ENCODE assay signal across 12 cellular contexts in the genomic region with DNA sequence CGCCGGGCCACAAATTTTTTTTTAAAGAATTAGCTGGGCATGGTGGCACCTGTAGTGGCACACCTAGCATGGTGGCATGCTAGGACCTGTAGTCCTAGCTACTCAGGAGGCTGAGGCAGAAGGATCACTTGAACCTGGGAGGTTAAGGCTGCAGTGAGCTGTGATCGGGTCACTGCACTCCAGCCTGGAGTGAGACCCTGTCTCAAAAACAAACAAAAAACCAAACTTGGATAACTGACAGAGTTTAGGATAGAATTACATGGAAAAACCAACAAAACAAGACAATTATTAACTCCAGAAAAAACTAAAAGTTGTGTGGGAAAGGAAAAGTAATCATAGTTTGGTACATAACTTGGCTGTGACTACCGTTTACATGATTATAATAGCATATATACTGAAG. TPM values are rescaled to one million over a fixed set of nuclear protein-coding genes. Genes with fewer than 3 reads are reported as not detected.
DNase-seq lines count a peak whose midpoint lies in the region; ATAC-seq and TF ChIP-seq lines count a peak whose summit lies in the region.
"Had no signal": no experiment of that assay in that cellular context is flagged by ENCODE, and none has a peak within 500 bp of the region (broad histone marks: within the 10 kb centered on the region; RNA-seq: fewer than 3 reads in every experiment).

No MANE protein-coding gene starts in this region.

- POLR2A ChIA-PET in naive thymus-derived CD4-positive, alpha-beta T cell (lab: Charles Lee): interaction anchor here (0.7 to 5.8 kb wide), 7 partner anchors 8 to 250 kb away, joined by 3 to 97 read pairs (median 18); partner anchors contain the start of genes CLK1, HYCC2 and NDUFB3

- H2AFZ ChIP-seq in smooth muscle cell (ENCODE audit: low read depth): no peak overlapping the region

- WGBS in smooth muscle cell (ENCODE audit: low lambda C conversion rate): 93% methylated on average over 4 of the region's 4 CpGs

- H3K36me3 Mint-ChIP-seq in CD14-positive monocyte: peaks cover 3 to 6% of the 10 kb centered on the region in 2 donors
- H3K36me3 Mint-ChIP-seq in naive thymus-derived CD4-positive, alpha-beta T cell: peaks cover 0 to 17% (median 3%) of the 10 kb centered on the region in 5 donors

- H3K4me3 ChIP-seq in GM12865 (ENCODE audit: low read depth, low read length) (peak overlapping the region; percentile 88), adipocyte (ENCODE audit: low read length) (peak overlapping the region; percentile 91), smooth muscle cell (no peak overlapping the region)
- H3K4me3 ChIP-seq in naive thymus-derived CD4-positive, alpha-beta T cell (ENCODE audit: low read length): no peak overlapping the region
- H3K4me3 ChIP-seq: vagina had no signal

- H3K4me2 ChIP-seq in smooth muscle cell: no peak overlapping the region

- intact Hi-C loops in CD14-positive monocyte (cut with micrococcal nuclease): loop anchor here in 1 of 2 donors (5.0 kb wide), 1 partner anchor 37 kb away; no protein-coding TSS in a partner anchor
- intact Hi-C loops in naive thymus-derived CD4-positive, alpha-beta T cell (cut with micrococcal nuclease): no loop called here

- H3K9me3 Mint-ChIP-seq in CD14-positive monocyte: no peaks in the 10 kb centered on the region
- peaks cover 0 to 2% (median 0%) of the 10 kb centered on the region in 11 donors for H3K9me3 Mint-ChIP-seq in naive thymus-derived CD4-positive, alpha-beta T cell

- H3K4me3 Mint-ChIP-seq in CD14-positive monocyte: peak overlapping the region in 1 of 2 donors; percentile 97
- H3K4me3 Mint-ChIP-seq in naive thymus-derived CD4-positive, alpha-beta T cell: peak overlapping the region; percentile 90 to 100 (median 97)

- TF ChIP-seq CTCF in CD14-positive monocyte (IDR thresholded peaks at IDR 0.05) (no peak), GM12865 (IDR thresholded peaks at IDR 0.05; ENCODE audit: insufficient read depth, low read depth, low read length, missing control alignments) (no peak), smooth muscle cell (IDR thresholded peaks at IDR 0.05; ENCODE audit: borderline replicate concordance, insufficient read depth, poor library complexity, severe bottlenecking) (no peak)

- H3K4me1 ChIP-seq in adipocyte (ENCODE audit: control insufficient read depth, insufficient read depth, low read length) (peaks cover 14% of the 10 kb centered on the region), smooth muscle cell (ENCODE audit: low read depth) (peaks cover 3% of the 10 kb centered on the region)
- peaks cover 6 to 13% of the 10 kb centered on the region in 2 donors for H3K4me1 ChIP-seq in naive thymus-derived CD4-positive, alpha-beta T cell (ENCODE audit: control insufficient read depth in 2 of 2, insufficient read depth in 2 of 2, low read length in 2 of 2)

- H3K27me3 Mint-ChIP-seq in CD14-positive monocyte (ENCODE audit: low read depth in 3 of 3): peaks cover 0 to 4% (median 1%) of the 10 kb centered on the region in 3 donors
- peaks cover 0 to 2% (median 0%) of the 10 kb centered on the region in 5 donors for H3K27me3 Mint-ChIP-seq in naive thymus-derived CD4-positive, alpha-beta T cell

- peaks cover 25% of the 10 kb centered on the region for H3K4me1 Mint-ChIP-seq in CD14-positive monocyte
- peaks cover 5 to 34% (median 27%) of the 10 kb centered on the region in 7 donors for H3K4me1 Mint-ChIP-seq in naive thymus-derived CD4-positive, alpha-beta T cell

- H3K36me3 ChIP-seq in adipocyte (ENCODE audit: control insufficient read depth, insufficient read depth, low read length, severe bottlenecking) (no peaks in the 10 kb centered on the region), smooth muscle cell (ENCODE audit: low read depth) (no peaks in the 10 kb centered on the region)
- peaks cover 0 to 8% (median 0%) of the 10 kb centered on the region in 3 experiments for H3K36me3 ChIP-seq in naive thymus-derived CD4-positive, alpha-beta T cell (ENCODE audit: control insufficient read depth in 2 of 3, insufficient read depth in 3 of 3, low read length in 3 of 3)
- H3K36me3 ChIP-seq: heart right ventricle, vagina had no signal

- H3F3A ChIP-seq in smooth muscle cell (ENCODE audit: low read depth): peaks cover 14% of the 10 kb centered on the region

- H3K9me3 ChIP-seq in adipocyte (ENCODE audit: control insufficient read depth, low read length) (no peaks in the 10 kb centered on the region), smooth muscle cell (replicated peaks; ENCODE audit: low read depth) (no peaks in the 10 kb centered on the region)
- H3K9me3 ChIP-seq in naive thymus-derived CD4-positive, alpha-beta T cell (ENCODE audit: control insufficient read depth in 2 of 3, low read length in 3 of 3): no peaks in the 10 kb centered on the region
- H3K9me3 ChIP-seq: heart right ventricle, vagina had no signal

- no peaks in the 10 kb centered on the region for H3K27me3 ChIP-seq in adipocyte (replicated peaks; ENCODE audit: control insufficient read depth, insufficient read depth, low read length)
- H3K27me3 ChIP-seq in naive thymus-derived CD4-positive, alpha-beta T cell (ENCODE audit: control insufficient read depth in 2 of 2, insufficient read depth in 2 of 2, low read length in 2 of 2): no peaks in the 10 kb centered on the region
- H3K27me3 ChIP-seq in smooth muscle cell (ENCODE audit: low read depth): no peaks in the 10 kb centered on the region
- H3K27me3 ChIP-seq: heart right ventricle, vagina had no signal

- H3K79me2 ChIP-seq in smooth muscle cell (ENCODE audit: low read depth): peaks cover 16% of the 10 kb centered on the region

- H3K9ac ChIP-seq in adipocyte (ENCODE audit: low read length) (peak overlapping the region; percentile 100), smooth muscle cell (ENCODE audit: low read depth) (no peak overlapping the region)

- H4K20me1 ChIP-seq in smooth muscle cell (ENCODE audit: low read depth): peaks cover 5% of the 10 kb centered on the region

- DNase-seq in CD14-positive monocyte (ENCODE audit: low spot score): no peak
- DNase-seq in GM12865 (ENCODE audit: low read depth): no peak
- no peak for DNase-seq in adipocyte (ENCODE audit: low read depth)
- no peak for DNase-seq in naive thymus-derived CD4-positive, alpha-beta T cell
- DNase-seq in smooth muscle cell (lab: John Stamatoyannopoulos, UW; ENCODE audit: unreplicated experiment): no peak
- no peak for DNase-seq in left lobe of liver (ENCODE audit: low spot score)
- DNase-seq in NCI-H345 treated with DMSO at 0.1 percent for 48 hours (lab: John Stamatoyannopoulos, UW; ENCODE audit: unreplicated experiment): no peak
- DNase-seq: heart right ventricle, Kasumi-1, NCI-H2107 had no signal

- CTCF ChIA-PET in naive thymus-derived CD4-positive, alpha-beta T cell (lab: Charles Lee): interaction anchor here (0.9 to 1.8 kb wide), 4 partner anchors 41 to 118 kb away, joined by 3 to 8 read pairs (median 6); no protein-coding TSS in a partner anchor

- H3K27ac ChIP-seq in naive thymus-derived CD4-positive, alpha-beta T cell (ENCODE audit: low read depth, low read length): no peak overlapping the region
- H3K27ac ChIP-seq in smooth muscle cell (ENCODE audit: low read depth): no peak overlapping the region

- H3K27ac Mint-ChIP-seq in CD14-positive monocyte: peak overlapping the region in 4 of 7 donors; percentile 93 to 99 (median 99)
- H3K27ac Mint-ChIP-seq in naive thymus-derived CD4-positive, alpha-beta T cell: peak overlapping the region; percentile 90 to 100 (median 99)

- no peak for ATAC-seq in naive thymus-derived CD4-positive, alpha-beta T cell
- ATAC-seq in left lobe of liver (no peak), HG03565 (IDR thresholded peaks at IDR 0.05; ENCODE audit: unreplicated experiment) (no peak)
- ATAC-seq: heart right ventricle had no signal

RNA-seq across cellular contexts. Expression of gene CFLAR, which starts 1.6 kb away (rescaled TPM):
- polyA plus RNA-seq in CD14-positive monocyte (10 to 100 TPM; 79.4 to 79.5 TPM), smooth muscle cell (16.0 and 24.0 TPM in 2 replicates)
- total RNA-seq in naive thymus-derived CD4-positive, alpha-beta T cell: 100 to 1,000 TPM; 168 to 253 (median 185) TPM
- 10 to 100 TPM; 63.9 to 95.7 TPM for polyA plus RNA-seq in naive thymus-derived CD4-positive, alpha-beta T cell
- total RNA-seq in smooth muscle cell (27.1 and 42.5 TPM in 2 replicates), left lobe of liver (73.7 TPM)

RNA-seq across cellular contexts. Expression of gene NDUFB3, which starts 42.5 kb away (rescaled TPM):
- polyA plus RNA-seq in CD14-positive monocyte (100 to 1,000 TPM; 313 to 340 TPM), smooth muscle cell (201 and 216 TPM in 2 replicates)
- 100 to 1,000 TPM in 1 of 5 experiments, 10 to 100 TPM in 4; 18.3 to 109 (median 38.3) TPM for total RNA-seq in naive thymus-derived CD4-positive, alpha-beta T cell
- polyA plus RNA-seq in naive thymus-derived CD4-positive, alpha-beta T cell: 100 to 1,000 TPM; 246 to 361 TPM
- total RNA-seq in smooth muscle cell (88.6 and 89.0 TPM in 2 replicates), left lobe of liver (51.8 TPM)

RNA-seq across cellular contexts. Expression of gene HYCC2, which starts 42.9 kb away (rescaled TPM):
- polyA plus RNA-seq in CD14-positive monocyte (10 to 100 TPM in 1 of 2 donors, 1 to 10 TPM in 1; 7.7 to 10.2 TPM), smooth muscle cell (3.6 and 6.3 TPM in 2 replicates)
- total RNA-seq in naive thymus-derived CD4-positive, alpha-beta T cell: 10 to 100 TPM; 34.8 to 38.3 (median 36.1) TPM
- polyA plus RNA-seq in naive thymus-derived CD4-positive, alpha-beta T cell: 10 to 100 TPM; 20.8 to 27.0 TPM
- total RNA-seq in smooth muscle cell (15.1 and 17.9 TPM in 2 replicates), left lobe of liver (12.1 TPM)

Comparison
In these comparisons a context has a peak if more than half of its experiments do, and no peak if none do; other contexts are left out.
1. H3K4me3 ChIP-seq: peak in GM12865 (single experiment) and adipocyte (single experiment); none in naive thymus-derived CD4-positive, alpha-beta T cell (single experiment) and smooth muscle cell (single experiment).